1 cellular context compared by ENCODE assay signal in genomic region chr6:87164506-87164905, GRCh38.
TF ChIP-seq lines count a peak whose summit lies in the region.

No MANE protein-coding gene starts in this region.

TF ChIP-seq in GM23338, 12 proteins besides CTCF, POLR2A, EP300 and RAD21 (continued from another document):
- no peak for TF ChIP-seq ZNF462 (CRISPR knock-in tag; IDR thresholded peaks at IDR 0.05)
- TF ChIP-seq ETS1 (IDR thresholded peaks at IDR 0.05) = no peak
- no peak for TF ChIP-seq EZH2phosphoT487 (IDR thresholded peaks at IDR 0.05; ENCODE audit: unreplicated experiment)
- no peak for TF ChIP-seq REST (IDR thresholded peaks at IDR 0.05; ENCODE audit: unreplicated experiment)
